ENCODE assay signal across 8 cellular contexts in genomic region chr17:8300629-8301242, GRCh38. TPM values are rescaled to one million over a fixed set of nuclear protein-coding genes. Genes with fewer than 3 reads are reported as not detected.
DNase-seq lines count a peak whose midpoint lies in the region; ATAC-seq and TF ChIP-seq lines count a peak whose summit lies in the region.

No MANE protein-coding gene starts in this region.

- CTCF ChIA-PET in HEK293T (lab: Yijun Ruan, JAX) = interaction anchor here (0.6 to 1.2 kb wide), 7 partner anchors 12 to 207 kb away, joined by 3 to 4 read pairs (median 3); partner anchors contain the start of gene RANGRF

- POLR2A ChIA-PET in HEK293T (lab: Yijun Ruan, JAX) = interaction anchor here (1.1 to 1.4 kb wide), 3 partner anchors 52 to 128 kb away, joined by 4 to 6 read pairs (median 4); partner anchors contain the start of genes CTC1 and PFAS

- DNase-seq in COLO829 (ENCODE audit: low spot score) (peak; percentile 72), HEK293T (ENCODE audit: extremely low spot score) (peak; percentile 81), NCI-H526 (lab: John Stamatoyannopoulos, UW) (peak; percentile 45 to 73), ecto neural progenitor cell (ENCODE audit: low spot score) (peak; percentile 80), lung microvascular endothelial cell (ENCODE audit: low read depth in 2 of 2) (peak; percentile 72 to 73)
- peak; percentile 31 to 48 for DNase-seq in activated CD4-positive, alpha-beta T cell treated with anti-CD3 and anti-CD28 coated beads, Interleukin-2, amount 50 U/mL, for 24 hours (ENCODE audit: low read depth in 1 of 2, low spot score in 1 of 2)
- peak; percentile 24 to 25 for DNase-seq in stimulated activated CD8-positive, alpha-beta memory T cell treated with anti-CD3 and anti-CD28 coated beads, Interleukin-15, amount 100 ng/mL, for 4 hours (ENCODE audit: low read depth in 2 of 2)

- ATAC-seq in HG02678 (IDR thresholded peaks at IDR 0.05; ENCODE audit: unreplicated experiment) = no peak

TF ChIP-seq in HEK293T, 16 proteins besides CTCF, POLR2A, EP300 and RAD21:
- TF ChIP-seq CTBP1 (IDR thresholded peaks at IDR 0.05; ENCODE audit: borderline replicate concordance) (no peak), NFRKB (IDR thresholded peaks at IDR 0.05) (no peak), LEF1 (IDR thresholded peaks at IDR 0.05; ENCODE audit: borderline replicate concordance) (no peak), ARNT (IDR thresholded peaks at IDR 0.05) (no peak), TARDBP (IDR thresholded peaks at IDR 0.05) (no peak), FOXK2 (IDR thresholded peaks at IDR 0.05) (no peak), HDGF (IDR thresholded peaks at IDR 0.05; ENCODE audit: borderline replicate concordance) (no peak), ELF4 (IDR thresholded peaks at IDR 0.05) (no peak), FOXA1 (IDR thresholded peaks at IDR 0.05) (no peak), L3MBTL2 (conservative IDR thresholded peaks at IDR 0.05) (no peak), SUZ12 (IDR thresholded peaks at IDR 0.05) (no peak), SP1 (IDR thresholded peaks at IDR 0.05) (no peak), ZNF384 (IDR thresholded peaks at IDR 0.05) (no peak)
- TF ChIP-seq, protein P1, sequence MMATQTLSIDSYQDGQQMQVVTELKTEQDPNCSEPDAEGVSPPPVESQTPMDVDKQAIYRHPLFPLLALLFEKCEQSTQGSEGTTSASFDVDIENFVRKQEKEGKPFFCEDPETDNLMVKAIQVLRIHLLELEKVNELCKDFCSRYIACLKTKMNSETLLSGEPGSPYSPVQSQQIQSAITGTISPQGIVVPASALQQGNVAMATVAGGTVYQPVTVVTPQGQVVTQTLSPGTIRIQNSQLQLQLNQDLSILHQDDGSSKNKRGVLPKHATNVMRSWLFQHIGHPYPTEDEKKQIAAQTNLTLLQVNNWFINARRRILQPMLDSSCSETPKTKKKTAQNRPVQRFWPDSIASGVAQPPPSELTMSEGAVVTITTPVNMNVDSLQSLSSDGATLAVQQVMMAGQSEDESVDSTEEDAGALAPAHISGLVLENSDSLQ (IDR thresholded peaks at IDR 0.05) = no peak
TF ChIP-seq in HEK293T: peak in this region for 0.

RNA-seq across cellular contexts. Expression of gene SLC25A35, which starts 5.5 kb away (rescaled TPM):
- 0.22 and 0.40 TPM in 2 replicates for total RNA-seq in lung microvascular endothelial cell

RNA-seq across cellular contexts. Expression of gene ARHGEF15, which starts 9.3 kb away (rescaled TPM):
- total RNA-seq in lung microvascular endothelial cell = 6.7 and 8.1 TPM in 2 replicates

RNA-seq across cellular contexts. Expression of gene RANGRF, which starts 12.3 kb away (rescaled TPM):
- total RNA-seq in lung microvascular endothelial cell = 9.2 and 9.7 TPM in 2 replicates

RNA-seq across cellular contexts. Expression of gene ODF4, which starts 38.9 kb away (rescaled TPM):
- total RNA-seq in lung microvascular endothelial cell = not detected in 2 replicates

RNA-seq across cellular contexts. Expression of gene PFAS, which starts 51.6 kb away (rescaled TPM):
- 12.7 and 15.0 TPM in 2 replicates for total RNA-seq in lung microvascular endothelial cell

Comparison
In these comparisons a context has a peak if more than half of its experiments do, and no peak if none do; other contexts are left out.
1. DNase-seq: peak in every context shown above with its lines; median percentile 81 in HEK293T; 80 in ecto neural progenitor cell; 72 in lung microvascular endothelial cell; 72 in COLO829; 59 in NCI-H526; 40 in activated CD4-positive, alpha-beta T cell treated with anti-CD3 and anti-CD28 coated beads, Interleukin-2, amount 50 U/mL, for 24 hours; 24 in stimulated activated CD8-positive, alpha-beta memory T cell treated with anti-CD3 and anti-CD28 coated beads, Interleukin-15, amount 100 ng/mL, for 4 hours.